14 cellular contexts compared by ENCODE assay signal in the genomic region with DNA sequence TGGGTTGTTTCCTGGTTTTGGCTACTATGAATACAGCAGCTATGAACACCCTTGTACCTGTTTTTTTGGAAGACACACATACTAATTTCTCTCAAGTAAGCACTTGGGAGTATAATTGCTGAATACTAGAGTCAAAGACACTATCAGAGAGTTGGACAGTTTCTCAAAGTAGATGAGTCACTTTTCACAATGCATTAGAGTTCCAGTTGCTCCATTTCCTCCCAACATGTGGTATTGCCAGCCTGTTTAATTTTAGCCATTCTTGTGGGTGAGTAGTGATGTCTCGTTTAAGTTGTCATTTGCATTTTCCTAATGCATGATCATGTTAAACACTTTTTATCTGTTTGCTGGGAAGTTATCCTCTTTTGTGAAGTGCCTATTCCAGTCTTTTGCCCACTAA.
"Had no signal": no experiment of that assay in that cellular context is flagged by ENCODE, and none has a peak within 500 bp of the region (broad histone marks: within the 10 kb centered on the region; RNA-seq: fewer than 3 reads in every experiment).

No MANE protein-coding gene starts in this region.

- H3K4me2 ChIP-seq: smooth muscle cell had no signal

- H3K27me3 ChIP-seq: ascending aorta, colonic mucosa had no signal

- H3K4me1 ChIP-seq: ascending aorta, colonic mucosa, lower lobe of right lung had no signal

- ATAC-seq: activated CD8-positive, alpha-beta T cell treated with anti-CD3 and anti-CD28 coated beads, Interleukin-2, amount 10 ng/mL, durations not matched to agents 7 days and 5 days; lower lobe of right lung; naive thymus-derived CD8-positive, alpha-beta T cell; right cardiac atrium had no signal

- DNase-seq: activated CD4-positive, alpha-beta T cell treated with anti-CD3 and anti-CD28 coated beads for 48 hours; activated CD8-positive, alpha-beta memory T cell treated with anti-CD3 and anti-CD28 coated beads, Interleukin-2, amount 50 U/mL, for 48 hours; activated CD8-positive, alpha-beta T cell treated with anti-CD3 and anti-CD28 coated beads, Interleukin-2, amount 10 ng/mL, durations not matched to agents 7 days and 5 days; activated naive CD8-positive, alpha-beta T cell treated with anti-CD3 and anti-CD28 coated beads, Interleukin-2, amount 10 ng/mL, durations not matched to agents 7 days and 5 days; colonic mucosa; effector CD4-positive, alpha-beta T cell; immature natural killer cell; left cardiac atrium; lower lobe of right lung; naive thymus-derived CD8-positive, alpha-beta T cell; right cardiac atrium; T1000 had no signal

- H3K9me3 ChIP-seq: ascending aorta, colonic mucosa, lower lobe of right lung had no signal

- H3K27ac ChIP-seq: ascending aorta, colonic mucosa, lower lobe of right lung had no signal

- H3K36me3 ChIP-seq: ascending aorta, colonic mucosa, lower lobe of right lung had no signal

- H3K4me3 ChIP-seq: ascending aorta, colonic mucosa, lower lobe of right lung, smooth muscle cell had no signal
